8 cellular contexts compared by ENCODE assay signal in genomic region chr22:45577746-45578523, GRCh38.
DNase-seq lines count a peak whose midpoint lies in the region; ATAC-seq, FAIRE-seq and TF ChIP-seq lines count a peak whose summit lies in the region.

No MANE protein-coding gene starts in this region.

- POLR2A ChIA-PET in activated B cell treated with CpG ODN at 0.5 μM for 24 hours (lab: Charles Lee), result no interaction called here

- no peak overlapping the region for H3K27ac Mint-ChIP-seq in activated B cell treated with CpG ODN at 0.5 μM for 24 hours

- H3K36me3 Mint-ChIP-seq in activated B cell treated with CpG ODN at 0.5 μM for 24 hours (ENCODE audit: low read depth), result no peaks in the 10 kb centered on the region

- DNase-seq in 8988T (peak; percentile 56), GM12892 (ENCODE audit: insufficient read length) (peak; percentile 67), NCI-H2196 treated with DMSO at 0.1 percent for 48 hours (lab: John Stamatoyannopoulos, UW; ENCODE audit: unreplicated experiment) (peak; percentile 68), activated B cell treated with CpG ODN at 0.5 μM for 24 hours (peak; percentile 64), kidney glomerular epithelial cell (lab: John Stamatoyannopoulos, UW) (peak; percentile 54)
- DNase-seq in central memory CD4-positive, alpha-beta T cell, result peak; percentile 50
- peak; percentile 85 to 88 for DNase-seq in stimulated activated CD4-positive, alpha-beta T cell treated with anti-CD3 and anti-CD28 coated beads, Interleukin-2, amount 100 ng/mL, for 24 hours

- H3K4me3 Mint-ChIP-seq in activated B cell treated with CpG ODN at 0.5 μM for 24 hours, result no peak overlapping the region

- peak; percentile 83 for FAIRE-seq in GM12892 (lab: Jason Lieb, UNC)

- peaks cover 4% of the 10 kb centered on the region for H3K4me1 Mint-ChIP-seq in activated B cell treated with CpG ODN at 0.5 μM for 24 hours

- H3K9me3 Mint-ChIP-seq in activated B cell treated with CpG ODN at 0.5 μM for 24 hours, result peaks cover 4% of the 10 kb centered on the region

- peaks cover 17% of the 10 kb centered on the region for H3K27me3 Mint-ChIP-seq in activated B cell treated with CpG ODN at 0.5 μM for 24 hours

- CTCF ChIA-PET in activated B cell treated with CpG ODN at 0.5 μM for 24 hours (lab: Charles Lee), result interaction anchor here (0.7 to 1.3 kb wide), 3 partner anchors 67 to 418 kb away, joined by 3 to 5 read pairs (median 5); no protein-coding TSS in a partner anchor

- peak; percentile 45 for TF ChIP-seq CTCF in activated B cell treated with CpG ODN at 0.5 μM for 24 hours (IDR thresholded peaks at IDR 0.05)

- no peak for TF ChIP-seq POLR2A in GM12892 (IDR thresholded peaks at IDR 0.05; ENCODE audit: low read depth, low read length)

- intact Hi-C loops in activated B cell treated with CpG ODN at 0.5 μM for 24 hours (cut with micrococcal nuclease), result loop anchor here (2.0 to 10.0 kb wide), 3 partner anchors 69 to 539 kb away; no protein-coding TSS in a partner anchor

- peak; percentile 71 for ATAC-seq in activated B cell treated with CpG ODN at 0.5 μM for 24 hours (ENCODE audit: low read depth)
- no peak for ATAC-seq in HG03469 (IDR thresholded peaks at IDR 0.05; ENCODE audit: unreplicated experiment)
